8 cellular contexts compared by ENCODE assay signal in the genomic region with DNA sequence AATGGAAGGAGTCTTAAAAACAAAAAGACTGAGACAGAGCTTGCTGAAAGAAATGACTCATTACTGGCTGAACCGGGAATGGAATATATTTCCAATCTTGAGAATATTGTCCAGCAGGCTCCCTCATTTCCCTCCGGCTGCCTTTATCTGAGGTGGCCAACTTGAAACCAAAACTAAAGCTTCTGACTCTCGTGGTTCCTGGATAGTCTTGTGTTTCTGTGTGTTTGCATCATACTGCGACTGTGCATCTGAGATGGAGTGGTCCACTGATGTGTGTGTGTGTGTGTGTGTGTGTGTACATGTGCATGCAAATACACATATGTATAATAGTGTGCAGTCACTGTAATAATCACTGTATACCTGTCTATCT.
DNase-seq lines count a peak whose midpoint lies in the region; ATAC-seq, FAIRE-seq and TF ChIP-seq lines count a peak whose summit lies in the region.

No MANE protein-coding gene starts in this region.

- TF ChIP-seq CTCF in A549 (IDR thresholded peaks at IDR 0.05) = no peak
- TF ChIP-seq CTCF in hepatocyte (IDR thresholded peaks at IDR 0.05; ENCODE audit: poor library complexity) = no peak
- no peak for TF ChIP-seq CTCF in D721Med (IDR thresholded peaks at IDR 0.05; ENCODE audit: insufficient read depth, missing control alignments)

- DNase-seq in A549 (ENCODE audit: low read depth in 1 of 2, low spot score in 1 of 2) (no peak), hepatocyte (ENCODE audit: low spot score) (no peak), GM19239 (ENCODE audit: insufficient read length, low spot score) (no peak), D721Med (ENCODE audit: insufficient read length, low spot score) (no peak)
- DNase-seq in activated naive CD8-positive, alpha-beta T cell treated with anti-CD3 and anti-CD28 coated beads for 36 hours = peak; percentile 28
- no peak for DNase-seq in NK-92 treated with Interleukin-12 subunit alpha and Interleukin-12 subunit beta, amount 100 ng/mL, for 24 hours (lab: John Stamatoyannopoulos, UW)

- no peaks in the 10 kb centered on the region for H3K9me2 ChIP-seq in hepatocyte (replicated peaks; ENCODE audit: insufficient read depth)

- peak overlapping the region; percentile 79 for H3K27ac Mint-ChIP-seq in activated naive CD8-positive, alpha-beta T cell treated with anti-CD3 and anti-CD28 coated beads for 36 hours

- H3K4me2 ChIP-seq in A549 = peak overlapping the region; percentile 90
- H3K4me2 ChIP-seq in hepatocyte = peak overlapping the region; percentile 61

- H3K4me3 ChIP-seq in A549 (no peak overlapping the region), hepatocyte (no peak overlapping the region)

- H4K20me1 ChIP-seq in hepatocyte (ENCODE audit: insufficient read depth, poor library complexity, severe bottlenecking) = no peaks in the 10 kb centered on the region

- no peak for FAIRE-seq in A549 (lab: Jason Lieb, UNC)
- no peak for FAIRE-seq in GM19239 (lab: Jason Lieb, UNC)
- no peak for FAIRE-seq in D721Med (lab: Jason Lieb, UNC)

- H3K4me3 Mint-ChIP-seq in activated naive CD8-positive, alpha-beta T cell treated with anti-CD3 and anti-CD28 coated beads for 36 hours = peak overlapping the region; percentile 34

- TF ChIP-seq POLR2A in A549 (IDR thresholded peaks at IDR 0.05; ENCODE audit: low read length) = no peak

- H3K36me3 ChIP-seq in hepatocyte (replicated peaks; ENCODE audit: insufficient read depth, low read depth) = no peaks in the 10 kb centered on the region

- WGBS in A549 (ENCODE audit: missing lambda C conversion rate) = 41% methylated on average over 4 of the region's 4 CpGs
- 68% methylated on average over 4 of the region's 4 CpGs for WGBS in hepatocyte (ENCODE audit: low lambda C conversion rate, missing lambda C conversion rate)

- H3K9me3 Mint-ChIP-seq in activated naive CD8-positive, alpha-beta T cell treated with anti-CD3 and anti-CD28 coated beads for 36 hours = peaks cover 4% of the 10 kb centered on the region

- ATAC-seq in A549 = no peak; a peak in 1 of 6 replicates
- peak; percentile 38 for ATAC-seq in GM19438 (IDR thresholded peaks at IDR 0.05; ENCODE audit: low read depth, unreplicated experiment)
- no peak for ATAC-seq in HG02571 (IDR thresholded peaks at IDR 0.05; ENCODE audit: unreplicated experiment)

- peaks cover 43% of the 10 kb centered on the region for H3K4me1 Mint-ChIP-seq in activated naive CD8-positive, alpha-beta T cell treated with anti-CD3 and anti-CD28 coated beads for 36 hours

- no peaks in the 10 kb centered on the region for H3K27me3 Mint-ChIP-seq in activated naive CD8-positive, alpha-beta T cell treated with anti-CD3 and anti-CD28 coated beads for 36 hours

- H3K79me2 ChIP-seq in hepatocyte = no peaks in the 10 kb centered on the region

- H3K4me1 ChIP-seq in A549 = peaks cover 60% of the 10 kb centered on the region
- H3K4me1 ChIP-seq in hepatocyte (ENCODE audit: insufficient read depth) = peaks cover 12% of the 10 kb centered on the region

- CTCF ChIA-PET in A549 (lab: Yijun Ruan, JAX) = interaction anchor here (0.9 to 3.3 kb wide), 29 partner anchors 9 to 470 kb away, joined by 3 to 16 read pairs (median 5); no protein-coding TSS in a partner anchor

- H3K27me3 ChIP-seq in hepatocyte = no peaks in the 10 kb centered on the region

- H3K9me3 ChIP-seq in A549 = no peaks in the 10 kb centered on the region
- no peaks in the 10 kb centered on the region for H3K9me3 ChIP-seq in hepatocyte (ENCODE audit: low read depth)

- POLR2A ChIA-PET in A549 (lab: Yijun Ruan, JAX) = interaction anchor here (1.0 to 2.0 kb wide), 2 partner anchors 22 to 215 kb away, joined by 3 to 9 read pairs; no protein-coding TSS in a partner anchor

- no peak for TF ChIP-seq EP300 in A549 (IDR thresholded peaks at IDR 0.05)

- no peak for TF ChIP-seq RAD21 in A549 (conservative IDR thresholded peaks at IDR 0.05 in 1 of 2, IDR thresholded peaks at IDR 0.05 in 1 of 2)

- peaks cover 6% of the 10 kb centered on the region for H3K36me3 Mint-ChIP-seq in activated naive CD8-positive, alpha-beta T cell treated with anti-CD3 and anti-CD28 coated beads for 36 hours

- H3K27ac ChIP-seq in A549 = peak overlapping the region; percentile 58 to 78
- H3K27ac ChIP-seq in hepatocyte = no peak overlapping the region

- no peak overlapping the region for H2AFZ ChIP-seq in hepatocyte

TF ChIP-seq in A549, 52 proteins besides CTCF, POLR2A, EP300 and RAD21:
- no peak for TF ChIP-seq MYC (IDR thresholded peaks at IDR 0.05; ENCODE audit: borderline replicate concordance, low read length)
- no peak for TF ChIP-seq E2F6 (IDR thresholded peaks at IDR 0.05; ENCODE audit: borderline replicate concordance, low read depth)
- TF ChIP-seq USF2 (IDR thresholded peaks at IDR 0.05) = no peak
- TF ChIP-seq ESRRA (IDR thresholded peaks at IDR 0.05; ENCODE audit: borderline replicate concordance, low read length) = no peak
- no peak for TF ChIP-seq TFCP2L1 (CRISPR knock-in tag; IDR thresholded peaks at IDR 0.05)
- no peak for TF ChIP-seq FOSL2 (IDR thresholded peaks at IDR 0.05)
- no peak for TF ChIP-seq FOSL2 (CRISPR knock-in tag; IDR thresholded peaks at IDR 0.05)
- no peak for TF ChIP-seq SMC3 (IDR thresholded peaks at IDR 0.05)
- TF ChIP-seq CHD2 (IDR thresholded peaks at IDR 0.05; ENCODE audit: low read length, partially characterized antibody) = no peak
- no peak for TF ChIP-seq BHLHE40 (IDR thresholded peaks at IDR 0.05; ENCODE audit: low read depth, low read length)
- no peak for TF ChIP-seq FOXS1 (CRISPR knock-in tag; IDR thresholded peaks at IDR 0.05)
- TF ChIP-seq ZNF302 (CRISPR knock-in tag; IDR thresholded peaks at IDR 0.05) = no peak
- no peak for TF ChIP-seq REST (IDR thresholded peaks at IDR 0.05)
- TF ChIP-seq ZC3H11A (IDR thresholded peaks at IDR 0.05) = no peak
- TF ChIP-seq CHD4 (IDR thresholded peaks at IDR 0.05; ENCODE audit: borderline replicate concordance) = no peak
- TF ChIP-seq BCL3 (IDR thresholded peaks at IDR 0.05) = no peak
- no peak for TF ChIP-seq NR3C1 (IDR thresholded peaks at IDR 0.05)
- TF ChIP-seq RNF2 (IDR thresholded peaks at IDR 0.05; ENCODE audit: borderline replicate concordance, low read depth) = no peak
- TF ChIP-seq PHF8 (IDR thresholded peaks at IDR 0.05; ENCODE audit: borderline replicate concordance, low read depth) = no peak
